7 cellular contexts compared by ENCODE assay signal in the genomic region with DNA sequence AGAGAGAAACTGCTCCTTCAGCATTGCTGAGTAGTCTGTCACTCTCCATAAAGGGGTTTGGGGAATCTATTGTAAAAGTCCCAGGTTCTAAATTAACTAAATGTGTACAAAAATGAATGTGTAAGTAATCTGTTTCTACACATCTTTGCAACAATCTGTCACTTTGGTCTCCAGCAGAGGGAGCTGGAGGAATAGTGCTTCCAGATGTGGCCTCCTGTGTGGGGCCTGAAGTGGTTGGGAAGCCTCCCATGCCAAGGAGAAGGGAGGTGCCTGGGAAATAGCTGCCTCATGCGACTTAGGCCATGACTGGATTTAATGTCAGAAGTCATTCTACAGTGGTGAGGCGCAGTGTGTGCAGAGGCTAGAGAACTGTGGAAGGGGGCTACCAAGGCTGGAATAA.
A peak's percentile ranks its signal among the peaks of the same experiment; 100 is the strongest.
DNase-seq lines count a peak whose midpoint lies in the region; ATAC-seq, FAIRE-seq and TF ChIP-seq lines count a peak whose summit lies in the region.
"Not testable (repeated sequence)": the region's sequence is repeated elsewhere in the genome, so short reads cannot be mapped to it uniquely, and the experiment has no call there.

No MANE protein-coding gene starts in this region.

- H3K4me1 ChIP-seq in body of pancreas; HepG2 (ENCODE audit: insufficient read depth, low read length): not testable (repeated sequence)

- H3K27ac ChIP-seq in RWPE1; body of pancreas; HepG2 (ENCODE audit: extremely low read length, insufficient read depth, low read length): not testable (repeated sequence)

- H3K4me3 ChIP-seq in body of pancreas; HepG2 (replicated peaks in 1 of 3; ENCODE audit: insufficient read depth in 1 of 3, low read depth in 2 of 3, low read length in 3 of 3): not testable (repeated sequence)

- ATAC-seq in HG02642 (IDR thresholded peaks at IDR 0.05; ENCODE audit: poor library complexity, unreplicated experiment) (peak; percentile 52), body of pancreas (peak; percentile 56), Right ventricle myocardium inferior (peak; percentile 39), HepG2 (peak; percentile 91), sciatic nerve (peak; percentile 63)

- intact Hi-C loops in body of pancreas (cut with DNase I); Right ventricle myocardium inferior (cut with DNase I); sciatic nerve (cut with DNase I): not testable (repeated sequence)
- intact Hi-C loops in HepG2 (cut with micrococcal nuclease; ENCODE audit: unreplicated experiment), result loop anchor here (5.0 kb wide), 1 partner anchor 266 kb away; no protein-coding TSS in a partner anchor

- TF ChIP-seq RAD21 in HepG2 (CRISPR knock-in tag; IDR thresholded peaks at IDR 0.05), result not testable (repeated sequence)

- not testable (repeated sequence) for H3K9ac ChIP-seq in HepG2 (ENCODE audit: insufficient read depth, low read depth, low read length)

- in situ Hi-C loops in HepG2 (cut with HindIII; ENCODE audit: extremely low pct_ligation_motif_present, low pct_unique_long_range_greater_than_20kb), result not testable (repeated sequence)

- H3K79me2 ChIP-seq in HepG2 (ENCODE audit: insufficient read depth, low read length), result not testable (repeated sequence)

- not testable (repeated sequence) for H4K20me1 ChIP-seq in HepG2 (ENCODE audit: insufficient read depth, low read length)

- not testable (repeated sequence) for TF ChIP-seq POLR2A in GM12892 (IDR thresholded peaks at IDR 0.05; ENCODE audit: low read depth, low read length); body of pancreas (IDR thresholded peaks at IDR 0.05); HepG2 (IDR thresholded peaks at IDR 0.05; ENCODE audit: insufficient read depth in 1 of 2, low read depth in 2 of 2, low read length in 2 of 2)

- H3K36me3 ChIP-seq in body of pancreas (replicated peaks in 1 of 2; ENCODE audit: insufficient read depth in 1 of 2, low read depth in 2 of 2); HepG2 (replicated peaks in 1 of 2; ENCODE audit: control insufficient read depth in 1 of 2, insufficient read depth in 2 of 2, low read length in 2 of 2): not testable (repeated sequence)

- H3K27me3 ChIP-seq in body of pancreas; HepG2 (ENCODE audit: control insufficient read depth in 1 of 2, insufficient read depth in 2 of 2, low read length in 2 of 2): not testable (repeated sequence)

- peak; percentile 5 for FAIRE-seq in GM12892 (lab: Jason Lieb, UNC)
- FAIRE-seq in HepG2 (lab: Jason Lieb, UNC), result peak; percentile 55

- CTCF ChIA-PET in RWPE1 (lab: Yijun Ruan, JAX); HepG2 (lab: Yijun Ruan, JAX; ENCODE audit: low intra/inter-chr PET ratio, low total read pairs): not testable (repeated sequence)

- not testable (repeated sequence) for BruUV-seq in HepG2 (replicated peaks; lab: Mats Ljungman, UMichigan)

- 0 out of 2 replicates have a peak, but pooled peaks have one; percentile 15 for TF ChIP-seq CTCF in RWPE1 (conservative IDR thresholded peaks at IDR 0.05; ENCODE audit: low read depth)
- not testable (repeated sequence) for TF ChIP-seq CTCF in body of pancreas (IDR thresholded peaks at IDR 0.05); HepG2 (CRISPR knock-in tag; IDR thresholded peaks at IDR 0.05)

- DNase-seq in GM12892 (ENCODE audit: insufficient read length); RWPE1 (ENCODE audit: low spot score); body of pancreas; Right ventricle myocardium inferior (ENCODE audit: missing footprints); HepG2 (ENCODE audit: low spot score); sciatic nerve (ENCODE audit: low spot score): not testable (repeated sequence)

- not testable (repeated sequence) for H3K9me3 ChIP-seq in body of pancreas; HepG2 (ENCODE audit: low read length)

- POLR2A ChIA-PET in RWPE1 (lab: Yijun Ruan, JAX; ENCODE audit: low non-redundant PET); HepG2 (lab: Yijun Ruan, JAX): not testable (repeated sequence)

- not testable (repeated sequence) for TF ChIP-seq EP300 in HepG2 (IDR thresholded peaks at IDR 0.05; ENCODE audit: low read depth in 2 of 2, low read length in 2 of 2); HepG2 (CRISPR knock-in tag; IDR thresholded peaks at IDR 0.05; ENCODE audit: borderline replicate concordance)

- 100% methylated on average over 1 of the region's 2 CpGs for WGBS in body of pancreas, 2 donors
- 60% methylated on average over 1 of the region's 2 CpGs for WGBS in HepG2 (ENCODE audit: low lambda C conversion rate)

- H3K4me2 ChIP-seq in HepG2 (ENCODE audit: low read depth, low read length), result not testable (repeated sequence)

- H2AFZ ChIP-seq in HepG2 (ENCODE audit: low read length), result not testable (repeated sequence)

TF ChIP-seq in HepG2, 621 proteins besides CTCF, POLR2A, EP300 and RAD21:
- TF ChIP-seq STAG1 (CRISPR knock-in tag; IDR thresholded peaks at IDR 0.05), result peak; percentile 32; the same call in 1 of the 2 replicates
TF ChIP-seq in HepG2: peak in this region for 1; not testable (repeated sequence) for 620.

Comparison
In these comparisons a context has a peak if more than half of its experiments do, and no peak if none do; other contexts are left out.
1. ATAC-seq: peak in every context shown above with its lines; median percentile 91 in HepG2; 63 in sciatic nerve; 56 in body of pancreas; 52 in HG02642; 39 in Right ventricle myocardium inferior.